ENCODE assay signal across 16 cellular contexts in genomic region chr1:179296831-179297377, GRCh38. TPM values are rescaled to one million over a fixed set of nuclear protein-coding genes. Genes with fewer than 3 reads are reported as not detected.
DNase-seq lines count a peak whose midpoint lies in the region; ATAC-seq and TF ChIP-seq lines count a peak whose summit lies in the region.
"Had no signal": no experiment of that assay in that cellular context is flagged by ENCODE, and none has a peak within 500 bp of the region (broad histone marks: within the 10 kb centered on the region; RNA-seq: fewer than 3 reads in every experiment).

No MANE protein-coding gene starts in this region.

- H3K27ac ChIP-seq in adrenal gland = peak overlapping the region; percentile 45 to 97 (median 76)
- H3K27ac ChIP-seq in trophoblast cell (ENCODE audit: low read depth, low read length) = no peak overlapping the region
- H3K27ac ChIP-seq in right atrium auricular region = no peak overlapping the region
- H3K27ac ChIP-seq: tibial nerve had no signal

- no peak overlapping the region for H4K91ac ChIP-seq in trophoblast cell (ENCODE audit: low read depth, low read length)

- no peak overlapping the region for H3K4me2 ChIP-seq in trophoblast cell (ENCODE audit: low read length)

- 31 to 38% (median 36%) methylated on average over 4 of the region's 4 CpGs for WGBS in adrenal gland, 4 donors
- WGBS in trophoblast cell (ENCODE audit: extremely low coverage, insufficient coverage, insufficient read length) = no CpG with 5 or more reads among the region's 4 CpGs

- no peak overlapping the region for H2AFZ ChIP-seq in trophoblast cell (ENCODE audit: insufficient read depth, low read length, poor library complexity)

- intact Hi-C loops in adrenal gland (cut with DNase I) = loop anchor here in 1 of 2 donors (10.0 kb wide), 1 partner anchor 68 kb away; the partner anchor contains the start of gene AXDND1

- H3K4ac ChIP-seq in trophoblast cell (ENCODE audit: low read depth, low read length) = no peak overlapping the region

- H3K23ac ChIP-seq in trophoblast cell (ENCODE audit: low read length) = no peak overlapping the region

- no peaks in the 10 kb centered on the region for H3K9me3 Mint-ChIP-seq in activated CD8-positive, alpha-beta memory T cell treated with anti-CD3 and anti-CD28 coated beads, Interleukin-2, amount 10 ng/mL, durations not matched to agents 7 days and 5 days (ENCODE audit: low read depth)

- no peak for DNase-seq in activated CD8-positive, alpha-beta memory T cell treated with anti-CD3 and anti-CD28 coated beads, Interleukin-2, amount 10 ng/mL, durations not matched to agents 7 days and 5 days
- DNase-seq in activated CD8-positive, alpha-beta memory T cell treated with anti-CD3 and anti-CD28 coated beads, Interleukin-2, amount 50 U/mL, for 48 hours = no peak
- DNase-seq in NAMALWA (ENCODE audit: low spot score) (peak; percentile 29), adrenal gland (no peak), trophoblast cell (peak; percentile 32 to 96), NCI-H2227 (lab: John Stamatoyannopoulos, UW; ENCODE audit: unreplicated experiment) (no peak), right atrium auricular region (ENCODE audit: low spot score) (no peak)
- DNase-seq: ACHN, anterior cingulate cortex, DMS79, NCI-H1417, occipital lobe, T-helper 9 cell had no signal

- H3K4me3 Mint-ChIP-seq in activated CD8-positive, alpha-beta memory T cell treated with anti-CD3 and anti-CD28 coated beads, Interleukin-2, amount 10 ng/mL, durations not matched to agents 7 days and 5 days = no peak overlapping the region

- H3K79me1 ChIP-seq in trophoblast cell (ENCODE audit: low read length) = peaks cover 3% of the 10 kb centered on the region

- H3K27ac Mint-ChIP-seq in activated CD8-positive, alpha-beta memory T cell treated with anti-CD3 and anti-CD28 coated beads, Interleukin-2, amount 10 ng/mL, durations not matched to agents 7 days and 5 days = peak overlapping the region; percentile 56

- peaks cover 2% of the 10 kb centered on the region for H3K79me2 ChIP-seq in trophoblast cell (ENCODE audit: control insufficient read depth, insufficient read depth, low read length, poor library complexity)

- no peak overlapping the region for H4K12ac ChIP-seq in trophoblast cell (ENCODE audit: low read depth, low read length)

- no peak for TF ChIP-seq CTCF in adrenal gland (IDR thresholded peaks at IDR 0.05)
- TF ChIP-seq CTCF in right atrium auricular region (IDR thresholded peaks at IDR 0.05) = no peak

- H2BK12ac ChIP-seq in trophoblast cell (ENCODE audit: low read length) = no peak overlapping the region

- H3K9me3 ChIP-seq in adrenal gland (replicated peaks in 1 of 3) (no peaks in the 10 kb centered on the region), trophoblast cell (ENCODE audit: insufficient read depth, low read depth, low read length) (no peaks in the 10 kb centered on the region), right atrium auricular region (no peaks in the 10 kb centered on the region)
- H3K9me3 ChIP-seq: tibial nerve had no signal

- peaks cover 67% of the 10 kb centered on the region for H3K4me1 Mint-ChIP-seq in activated CD8-positive, alpha-beta memory T cell treated with anti-CD3 and anti-CD28 coated beads, Interleukin-2, amount 10 ng/mL, durations not matched to agents 7 days and 5 days

- H3K14ac ChIP-seq in trophoblast cell (ENCODE audit: low read length) = no peak overlapping the region

- TF ChIP-seq POLR2A in adrenal gland (IDR thresholded peaks at IDR 0.05) = no peak

- H3K27me3 ChIP-seq in adrenal gland = no peaks in the 10 kb centered on the region
- H3K27me3 ChIP-seq in trophoblast cell (ENCODE audit: insufficient read depth, low read length) = no peaks in the 10 kb centered on the region
- H3K27me3 ChIP-seq in right atrium auricular region = no peaks in the 10 kb centered on the region
- H3K27me3 ChIP-seq: tibial nerve had no signal

- peak overlapping the region in 2 of 4 donors; percentile 2 to 56 for H3K4me3 ChIP-seq in adrenal gland
- H3K4me3 ChIP-seq in trophoblast cell (ENCODE audit: low read depth, low read length) = no peak overlapping the region
- no peak overlapping the region for H3K4me3 ChIP-seq in right atrium auricular region
- H3K4me3 ChIP-seq: lung, tibial nerve had no signal

- H2BK5ac ChIP-seq in trophoblast cell (ENCODE audit: low read depth, low read length, poor library complexity) = no peak overlapping the region

- H4K8ac ChIP-seq in trophoblast cell (ENCODE audit: low read depth, low read length) = no peak overlapping the region

- H3K9ac ChIP-seq in trophoblast cell (ENCODE audit: low read length) = no peak overlapping the region

- H3K4me1 ChIP-seq in adrenal gland (replicated peaks in 1 of 2) (peaks cover 35 to 59% of the 10 kb centered on the region in 2 donors), trophoblast cell (ENCODE audit: control insufficient read depth in 1 of 2, insufficient read depth in 2 of 2, low read length in 2 of 2) (no peaks in the 10 kb centered on the region), right atrium auricular region (peaks cover 0 to 23% of the 10 kb centered on the region in 2 donors)

- no peak for ATAC-seq in activated CD8-positive, alpha-beta memory T cell treated with anti-CD3 and anti-CD28 coated beads, Interleukin-2, amount 10 ng/mL, durations not matched to agents 7 days and 5 days
- no peak for ATAC-seq in HG03342 (IDR thresholded peaks at IDR 0.05; ENCODE audit: unreplicated experiment)

- H2BK120ac ChIP-seq in trophoblast cell (ENCODE audit: insufficient read depth, low read length, poor library complexity) = no peak overlapping the region

- H3K27me3 Mint-ChIP-seq in activated CD8-positive, alpha-beta memory T cell treated with anti-CD3 and anti-CD28 coated beads, Interleukin-2, amount 10 ng/mL, durations not matched to agents 7 days and 5 days = no peaks in the 10 kb centered on the region

- CTCF ChIA-PET in activated CD8-positive, alpha-beta memory T cell treated with anti-CD3 and anti-CD28 coated beads, Interleukin-2, amount 10 ng/mL, durations not matched to agents 7 days and 5 days (lab: Charles Lee) = interaction anchor here (0.7 to 0.9 kb wide), 2 partner anchors 176 to 216 kb away, joined by 3 read pairs; no protein-coding TSS in a partner anchor

- peaks cover 32% of the 10 kb centered on the region for H3K36me3 Mint-ChIP-seq in activated CD8-positive, alpha-beta memory T cell treated with anti-CD3 and anti-CD28 coated beads, Interleukin-2, amount 10 ng/mL, durations not matched to agents 7 days and 5 days

- H2AK5ac ChIP-seq in trophoblast cell (ENCODE audit: low read length) = no peak overlapping the region

- no peak overlapping the region for H3K18ac ChIP-seq in trophoblast cell (ENCODE audit: low read length)

- H3K36me3 ChIP-seq in adrenal gland (replicated peaks in 1 of 2) (no peaks in the 10 kb centered on the region), trophoblast cell (ENCODE audit: control insufficient read depth in 1 of 2, insufficient read depth in 2 of 2, low read length in 2 of 2) (no peaks in the 10 kb centered on the region), right atrium auricular region (no peaks in the 10 kb centered on the region)
- H3K36me3 ChIP-seq: tibial nerve had no signal

RNA-seq across cellular contexts. Expression of gene SOAT1, which starts 3.3 kb away (rescaled TPM):
- total RNA-seq in activated CD8-positive, alpha-beta memory T cell treated with anti-CD3 and anti-CD28 coated beads, Interleukin-2, amount 10 ng/mL, durations not matched to agents 7 days and 5 days = 10 to 100 TPM; 47.8 to 84.5 TPM
- total RNA-seq in adrenal gland (100 to 1,000 TPM; 127 to 803 (median 239) TPM), right atrium auricular region (10 to 100 TPM in 1 of 2 donors, 1 to 10 TPM in 1; 7.9 to 10.8 TPM)
- polyA plus RNA-seq in adrenal gland = 100 to 1,000 TPM in 1 of 3 donors, 10 to 100 TPM in 2; 36.9 to 675 (median 49.4) TPM
- 9.5 and 10.2 TPM in 2 replicates for polyA plus RNA-seq in trophoblast cell (2013)

Comparison
In these comparisons a context has a peak if more than half of its experiments do, and no peak if none do; other contexts are left out.
1. DNase-seq: peak in NAMALWA (single experiment) and trophoblast cell (2 of 2); none in activated CD8-positive, alpha-beta memory T cell treated with anti-CD3 and anti-CD28 coated beads, Interleukin-2, amount 10 ng/mL, durations not matched to agents 7 days and 5 days (single experiment), activated CD8-positive, alpha-beta memory T cell treated with anti-CD3 and anti-CD28 coated beads, Interleukin-2, amount 50 U/mL, for 48 hours (single experiment), adrenal gland (0 of 7), NCI-H2227 (single experiment) and right atrium auricular region (single experiment).
2. H3K27ac ChIP-seq: peak in adrenal gland (5 of 5); none in trophoblast cell (single experiment) and right atrium auricular region (0 of 2).
3. RNA of gene SOAT1, which starts 3.3 kb away (total RNA-seq): 127 to 803 TPM in adrenal gland and 47.8 to 84.5 TPM in activated CD8-positive, alpha-beta memory T cell treated with anti-CD3 and anti-CD28 coated beads, Interleukin-2, amount 10 ng/mL, durations not matched to agents 7 days and 5 days; 7.9 to 10.8 TPM in right atrium auricular region; every median in the first group is over 4 times any median in the second.